ENCODE assay signal across 8 cellular contexts in genomic region chr9:94339657-94340056, GRCh38. TPM values are rescaled to one million over a fixed set of nuclear protein-coding genes. Genes with fewer than 3 reads are reported as not detected.
"Had no signal": no experiment of that assay in that cellular context is flagged by ENCODE, and none has a peak within 500 bp of the region (broad histone marks: within the 10 kb centered on the region; RNA-seq: fewer than 3 reads in every experiment).

No MANE protein-coding gene starts in this region.

RNA-seq across cellular contexts. Expression of gene NUTM2F, which starts 11.2 kb away (rescaled TPM):
- total RNA-seq: LHCN-M2, MCF 10A, NCI-H460, PC-9, Right ventricle myocardium inferior, RPMI7951, SJCRH30, SK-MEL-5 had no signal
